In the genomic region with DNA sequence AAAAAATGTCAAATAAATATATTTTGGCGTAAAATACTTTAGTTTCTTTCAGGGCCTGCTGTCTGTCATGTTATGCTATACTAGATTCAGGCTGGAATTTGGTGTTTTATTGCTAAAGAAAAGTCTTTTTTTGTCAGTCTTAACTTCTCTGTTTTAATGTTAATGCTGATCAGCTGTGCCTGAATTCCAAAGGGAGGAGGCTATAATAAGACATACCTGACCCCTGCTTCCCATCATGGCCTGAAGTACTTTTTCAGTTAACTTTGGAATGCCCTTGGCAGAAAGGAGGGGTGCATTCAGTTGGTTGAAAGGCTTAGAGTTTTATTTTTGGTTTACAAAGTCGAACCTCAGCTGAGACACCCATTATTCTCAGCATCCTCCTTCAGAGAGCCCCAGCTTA, we compare ENCODE assay signal across 16 cellular contexts. TPM values are rescaled to one million over a fixed set of nuclear protein-coding genes. Genes with fewer than 3 reads are reported as not detected.
DNase-seq lines count a peak whose midpoint lies in the region; ATAC-seq and TF ChIP-seq lines count a peak whose summit lies in the region.
"Had no signal": no experiment of that assay in that cellular context is flagged by ENCODE, and none has a peak within 500 bp of the region (broad histone marks: within the 10 kb centered on the region; RNA-seq: fewer than 3 reads in every experiment).

No MANE protein-coding gene starts in this region.

- TF ChIP-seq CTCF in WTC11 (IDR thresholded peaks at IDR 0.05), result no peak
- no peak for TF ChIP-seq CTCF in lung (IDR thresholded peaks at IDR 0.05; ENCODE audit: control extremely low read depth, extremely low read depth)

- POLR2A ChIA-PET in WTC11 (lab: Charles Lee), result no interaction called here

- H3K4me1 ChIP-seq in HUES48 (ENCODE audit: control insufficient read depth, insufficient read depth, low read length), result 0 out of 2 replicates have a peak, but pooled peaks cover 3% of the 10 kb centered on the region
- no peaks in the 10 kb centered on the region for H3K4me1 ChIP-seq in lung (ENCODE audit: control insufficient read depth in 2 of 2, insufficient read depth in 2 of 2, low read length in 2 of 2)
- H3K4me1 ChIP-seq: BLaER1, Caco-2 had no signal

- H3K4me1 Mint-ChIP-seq in WTC11, result 0 out of 2 replicates have a peak, but pooled peaks cover 8% of the 10 kb centered on the region
- no peaks in the 10 kb centered on the region for H3K4me1 Mint-ChIP-seq in effector memory CD8-positive, alpha-beta T cell (ENCODE audit: low read depth in 2 of 2)
- H3K4me1 Mint-ChIP-seq: B cell had no signal

- H3K9ac ChIP-seq in HUES48 (ENCODE audit: low read depth, low read length), result no peak overlapping the region
- H3K9ac ChIP-seq: BLaER1, GM23248 had no signal

- H3K4me3 ChIP-seq in HUES48 (ENCODE audit: low read depth, low read length), result no peak overlapping the region
- H3K4me3 ChIP-seq in lung, result no peak overlapping the region
- H3K4me3 ChIP-seq: BLaER1, GM23248 had no signal

- H3K36me3 Mint-ChIP-seq in WTC11, result peaks cover 6% of the 10 kb centered on the region; the same call in 1 of the 2 replicates
- H3K36me3 Mint-ChIP-seq in effector memory CD8-positive, alpha-beta T cell (ENCODE audit: insufficient read depth), result no peaks in the 10 kb centered on the region
- H3K36me3 Mint-ChIP-seq: CD4-positive, CD25-positive, alpha-beta regulatory T cell; CD8-positive, alpha-beta T cell had no signal

- H3K4me3 Mint-ChIP-seq in WTC11, result no peak overlapping the region
- H3K4me3 Mint-ChIP-seq in effector memory CD8-positive, alpha-beta T cell, result no peak overlapping the region
- H3K4me3 Mint-ChIP-seq: B cell; CD4-positive, CD25-positive, alpha-beta regulatory T cell; CD8-positive, alpha-beta T cell had no signal

- no peaks in the 10 kb centered on the region for H3K36me3 ChIP-seq in HUES48 (ENCODE audit: control insufficient read depth, insufficient read depth, low read length)
- H3K36me3 ChIP-seq in lung (ENCODE audit: control insufficient read depth in 2 of 2, insufficient read depth in 2 of 2, low read length in 2 of 2), result no peaks in the 10 kb centered on the region
- H3K36me3 ChIP-seq: BLaER1 had no signal

- H3K27me3 Mint-ChIP-seq in WTC11 (ENCODE audit: low read depth), result peaks cover 6% of the 10 kb centered on the region
- H3K27me3 Mint-ChIP-seq in effector memory CD8-positive, alpha-beta T cell, result peaks cover 9% of the 10 kb centered on the region in 2 donors

- H3K27me3 ChIP-seq in HUES48 (ENCODE audit: control insufficient read depth, insufficient read depth, low read length) (no peaks in the 10 kb centered on the region), lung (ENCODE audit: control insufficient read depth, insufficient read depth) (no peaks in the 10 kb centered on the region)
- H3K27me3 ChIP-seq: BLaER1 had no signal

- WGBS in lung, 2 donors, result 78 to 84% methylated on average over 2 of the region's 2 CpGs

- DNase-seq in WTC11 (ENCODE audit: low spot score), result no peak
- DNase-seq in lung (ENCODE audit: low spot score), result peak; percentile 13
- DNase-seq in activated CD4-positive, CD25-positive, alpha-beta regulatory T cell treated with anti-CD3 and anti-CD28 coated beads, Interleukin-2, amount 50 U/mL, for 72 hours, result no peak
- DNase-seq in effector memory CD8-positive, alpha-beta T cell, result no peak
- no peak for DNase-seq in NOMO-1 treated with dmso at 0.1 percent for 144 hours (lab: John Stamatoyannopoulos, UW; ENCODE audit: unreplicated experiment)
- DNase-seq: Caco-2; CD4-positive, CD25-positive, alpha-beta regulatory T cell; CD8-positive, alpha-beta T cell; DMS153; DND-41; GM23248; HCEC 1CT had no signal

- H3K27ac Mint-ChIP-seq in WTC11, result no peak overlapping the region
- no peak overlapping the region for H3K27ac Mint-ChIP-seq in effector memory CD8-positive, alpha-beta T cell
- H3K27ac Mint-ChIP-seq: B cell; CD4-positive, CD25-positive, alpha-beta regulatory T cell; CD8-positive, alpha-beta T cell had no signal

- H3K9me3 Mint-ChIP-seq in WTC11, result peaks cover 32% of the 10 kb centered on the region
- H3K9me3 Mint-ChIP-seq in effector memory CD8-positive, alpha-beta T cell, result no peaks in the 10 kb centered on the region
- H3K9me3 Mint-ChIP-seq: CD8-positive, alpha-beta T cell had no signal

- 0 out of 2 replicates have a peak, but pooled peaks cover 8% of the 10 kb centered on the region for H3K9me3 ChIP-seq in HUES48 (ENCODE audit: control insufficient read depth, insufficient read depth, low read length)
- no peaks in the 10 kb centered on the region for H3K9me3 ChIP-seq in lung (ENCODE audit: control insufficient read depth in 2 of 2, insufficient read depth in 1 of 2, low read length in 1 of 2)
- H3K9me3 ChIP-seq: BLaER1, Caco-2 had no signal

- H3K27ac ChIP-seq in HUES48 (ENCODE audit: low read depth, low read length), result peak overlapping the region; percentile 72
- no peak overlapping the region for H3K27ac ChIP-seq in lung (ENCODE audit: low read depth in 1 of 2, low read length in 1 of 2)
- H3K27ac ChIP-seq: BLaER1, C4-2B, GM23248 had no signal

- CTCF ChIA-PET in WTC11 (lab: Charles Lee), result no interaction called here

- ATAC-seq in WTC11 (peak; percentile 65), lung (ENCODE audit: insufficient read depth, low FRiP score) (no peak)
- no peak for ATAC-seq in effector memory CD8-positive, alpha-beta T cell (replicated peaks)
- ATAC-seq: CD8-positive, alpha-beta T cell had no signal

TF ChIP-seq in WTC11, 78 proteins besides CTCF, POLR2A, EP300 and RAD21:
- TF ChIP-seq, protein P1, sequence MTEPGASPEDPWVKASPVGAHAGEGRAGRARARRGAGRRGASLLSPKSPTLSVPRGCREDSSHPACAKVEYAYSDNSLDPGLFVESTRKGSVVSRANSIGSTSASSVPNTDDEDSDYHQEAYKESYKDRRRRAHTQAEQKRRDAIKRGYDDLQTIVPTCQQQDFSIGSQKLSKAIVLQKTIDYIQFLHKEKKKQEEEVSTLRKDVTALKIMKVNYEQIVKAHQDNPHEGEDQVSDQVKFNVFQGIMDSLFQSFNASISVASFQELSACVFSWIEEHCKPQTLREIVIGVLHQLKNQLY (CRISPR knock-in tag; IDR thresholded peaks at IDR 0.05), result no peak
- TF ChIP-seq ATF1 (CRISPR knock-in tag; IDR thresholded peaks at IDR 0.05) (no peak), ELF4 (CRISPR knock-in tag; IDR thresholded peaks at IDR 0.05; ENCODE audit: low read depth) (no peak), FOXJ3 (CRISPR knock-in tag; IDR thresholded peaks at IDR 0.05; ENCODE audit: borderline replicate concordance) (no peak), ZNF416 (CRISPR knock-in tag; IDR thresholded peaks at IDR 0.05) (no peak), HMGXB4 (CRISPR knock-in tag; IDR thresholded peaks at IDR 0.05) (no peak), NFYB (CRISPR knock-in tag; conservative IDR thresholded peaks at IDR 0.05; ENCODE audit: low read depth) (no peak), JAZF1 (CRISPR knock-in tag; IDR thresholded peaks at IDR 0.05) (no peak), NR1H2 (CRISPR knock-in tag; IDR thresholded peaks at IDR 0.05) (no peak), GABPB1 (CRISPR knock-in tag; IDR thresholded peaks at IDR 0.05) (no peak), CREM (CRISPR knock-in tag; IDR thresholded peaks at IDR 0.05) (no peak), NFE2L1 (CRISPR knock-in tag; IDR thresholded peaks at IDR 0.05) (no peak), USF1 (CRISPR knock-in tag; IDR thresholded peaks at IDR 0.05) (no peak), CBFB (CRISPR knock-in tag; IDR thresholded peaks at IDR 0.05; ENCODE audit: low read depth) (no peak)

RNA-seq across cellular contexts. Expression of gene PANK3, which starts 58.1 kb away (rescaled TPM):
- total RNA-seq in WTC11 (2021) (76.7 to 90.2 TPM (median 81.8 TPM) in 3 replicates), lung (10 to 100 TPM; 48.3 to 71.6 TPM)
- 10 to 100 TPM in 1 of 2 donors, 1 to 10 TPM in 1; 6.4 to 13.5 TPM for polyA plus RNA-seq in lung
